1 cellular context compared by ENCODE assay signal in the genomic region with DNA sequence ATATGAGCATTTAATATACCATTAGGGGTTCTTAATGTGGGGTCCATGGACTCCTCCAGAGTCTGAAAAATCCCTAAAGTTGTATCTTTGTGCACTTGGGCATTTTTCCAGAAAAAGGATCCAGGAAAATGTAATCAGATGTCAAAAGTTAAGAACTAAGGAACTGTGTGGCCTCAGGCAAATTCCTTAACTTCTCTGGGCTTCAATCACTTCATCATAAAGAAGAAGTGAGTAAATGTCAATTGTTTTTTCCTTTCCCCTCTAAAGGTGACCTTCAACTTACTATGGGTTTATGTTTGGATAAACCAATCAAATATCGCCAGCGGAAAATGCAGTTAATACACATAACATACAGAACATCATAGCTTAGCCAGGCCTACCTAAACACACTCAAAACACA.
A peak's percentile ranks its signal among the peaks of the same experiment; 100 is the strongest.
TF ChIP-seq lines count a peak whose summit lies in the region.

No MANE protein-coding gene starts in this region.

TF ChIP-seq in K562, 482 proteins besides CTCF, POLR2A, EP300 and RAD21:
- TF ChIP-seq MXI1 (IDR thresholded peaks at IDR 0.05; ENCODE audit: low read depth, low read length) (no peak), ZC3H8 (IDR thresholded peaks at IDR 0.05) (no peak), ZNF696 (CRISPR knock-in tag; conservative IDR thresholded peaks at IDR 0.05) (no peak), SRF (CRISPR knock-in tag; IDR thresholded peaks at IDR 0.05) (no peak), RBFOX2 (IDR thresholded peaks at IDR 0.05; ENCODE audit: low read depth, low read length) (no peak), BCOR (IDR thresholded peaks at IDR 0.05) (peak; percentile 50), RBM25 (IDR thresholded peaks at IDR 0.05; ENCODE audit: low read depth, low read length, severe bottlenecking) (peak; percentile 72), ZBTB7A (IDR thresholded peaks at IDR 0.05; ENCODE audit: borderline replicate concordance, control insufficient read depth, low read depth, low read length) (no peak), NBN (IDR thresholded peaks at IDR 0.05; ENCODE audit: low read depth) (no peak), CREM (IDR thresholded peaks at IDR 0.05; ENCODE audit: low read depth) (no peak), ZFP36 (IDR thresholded peaks at IDR 0.05; ENCODE audit: low read depth, low read length, partially characterized antibody) (peak; percentile 77), SMC3 (conservative IDR thresholded peaks at IDR 0.05; ENCODE audit: insufficient read depth, low read depth, low read length) (no peak), TBL1XR1 (IDR thresholded peaks at IDR 0.05; ENCODE audit: low read length in 2 of 2) (no peak), KDM1A (IDR thresholded peaks at IDR 0.05) (peak in 1 of 2 experiments; percentile 52; a peak in 2 of 4 replicates), ZNF561 (CRISPR knock-in tag; conservative IDR thresholded peaks at IDR 0.05) (no peak), TARDBP (IDR thresholded peaks at IDR 0.05) (no peak), FOXP1 (CRISPR knock-in tag; IDR thresholded peaks at IDR 0.05) (no peak), SMAD2 (IDR thresholded peaks at IDR 0.05; ENCODE audit: low read depth, low read length) (no peak)
- TF ChIP-seq, protein P1, sequence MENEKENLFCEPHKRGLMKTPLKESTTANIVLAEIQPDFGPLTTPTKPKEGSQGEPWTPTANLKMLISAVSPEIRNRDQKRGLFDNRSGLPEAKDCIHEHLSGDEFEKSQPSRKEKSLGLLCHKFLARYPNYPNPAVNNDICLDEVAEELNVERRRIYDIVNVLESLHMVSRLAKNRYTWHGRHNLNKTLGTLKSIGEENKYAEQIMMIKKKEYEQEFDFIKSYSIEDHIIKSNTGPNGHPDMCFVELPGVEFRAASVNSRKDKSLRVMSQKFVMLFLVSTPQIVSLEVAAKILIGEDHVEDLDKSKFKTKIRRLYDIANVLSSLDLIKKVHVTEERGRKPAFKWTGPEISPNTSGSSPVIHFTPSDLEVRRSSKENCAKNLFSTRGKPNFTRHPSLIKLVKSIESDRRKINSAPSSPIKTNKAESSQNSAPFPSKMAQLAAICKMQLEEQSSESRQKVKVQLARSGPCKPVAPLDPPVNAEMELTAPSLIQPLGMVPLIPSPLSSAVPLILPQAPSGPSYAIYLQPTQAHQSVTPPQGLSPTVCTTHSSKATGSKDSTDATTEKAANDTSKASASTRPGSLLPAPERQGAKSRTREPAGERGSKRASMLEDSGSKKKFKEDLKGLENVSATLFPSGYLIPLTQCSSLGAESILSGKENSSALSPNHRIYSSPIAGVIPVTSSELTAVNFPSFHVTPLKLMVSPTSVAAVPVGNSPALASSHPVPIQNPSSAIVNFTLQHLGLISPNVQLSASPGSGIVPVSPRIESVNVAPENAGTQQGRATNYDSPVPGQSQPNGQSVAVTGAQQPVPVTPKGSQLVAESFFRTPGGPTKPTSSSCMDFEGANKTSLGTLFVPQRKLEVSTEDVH (IDR thresholded peaks at IDR 0.05; ENCODE audit: low read depth, partially characterized antibody): no peak
- TF ChIP-seq, protein P2, sequence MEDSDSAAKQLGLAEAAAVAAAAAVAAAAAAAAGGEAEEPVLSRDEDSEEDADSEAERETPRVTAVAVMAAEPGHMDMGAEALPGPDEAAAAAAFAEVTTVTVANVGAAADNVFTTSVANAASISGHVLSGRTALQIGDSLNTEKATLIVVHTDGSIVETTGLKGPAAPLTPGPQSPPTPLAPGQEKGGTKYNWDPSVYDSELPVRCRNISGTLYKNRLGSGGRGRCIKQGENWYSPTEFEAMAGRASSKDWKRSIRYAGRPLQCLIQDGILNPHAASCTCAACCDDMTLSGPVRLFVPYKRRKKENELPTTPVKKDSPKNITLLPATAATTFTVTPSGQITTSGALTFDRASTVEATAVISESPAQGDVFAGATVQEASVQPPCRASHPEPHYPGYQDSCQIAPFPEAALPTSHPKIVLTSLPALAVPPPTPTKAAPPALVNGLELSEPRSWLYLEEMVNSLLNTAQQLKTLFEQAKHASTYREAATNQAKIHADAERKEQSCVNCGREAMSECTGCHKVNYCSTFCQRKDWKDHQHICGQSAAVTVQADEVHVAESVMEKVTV (CRISPR knock-in tag; IDR thresholded peaks at IDR 0.05): no peak
- TF ChIP-seq, protein P3, sequence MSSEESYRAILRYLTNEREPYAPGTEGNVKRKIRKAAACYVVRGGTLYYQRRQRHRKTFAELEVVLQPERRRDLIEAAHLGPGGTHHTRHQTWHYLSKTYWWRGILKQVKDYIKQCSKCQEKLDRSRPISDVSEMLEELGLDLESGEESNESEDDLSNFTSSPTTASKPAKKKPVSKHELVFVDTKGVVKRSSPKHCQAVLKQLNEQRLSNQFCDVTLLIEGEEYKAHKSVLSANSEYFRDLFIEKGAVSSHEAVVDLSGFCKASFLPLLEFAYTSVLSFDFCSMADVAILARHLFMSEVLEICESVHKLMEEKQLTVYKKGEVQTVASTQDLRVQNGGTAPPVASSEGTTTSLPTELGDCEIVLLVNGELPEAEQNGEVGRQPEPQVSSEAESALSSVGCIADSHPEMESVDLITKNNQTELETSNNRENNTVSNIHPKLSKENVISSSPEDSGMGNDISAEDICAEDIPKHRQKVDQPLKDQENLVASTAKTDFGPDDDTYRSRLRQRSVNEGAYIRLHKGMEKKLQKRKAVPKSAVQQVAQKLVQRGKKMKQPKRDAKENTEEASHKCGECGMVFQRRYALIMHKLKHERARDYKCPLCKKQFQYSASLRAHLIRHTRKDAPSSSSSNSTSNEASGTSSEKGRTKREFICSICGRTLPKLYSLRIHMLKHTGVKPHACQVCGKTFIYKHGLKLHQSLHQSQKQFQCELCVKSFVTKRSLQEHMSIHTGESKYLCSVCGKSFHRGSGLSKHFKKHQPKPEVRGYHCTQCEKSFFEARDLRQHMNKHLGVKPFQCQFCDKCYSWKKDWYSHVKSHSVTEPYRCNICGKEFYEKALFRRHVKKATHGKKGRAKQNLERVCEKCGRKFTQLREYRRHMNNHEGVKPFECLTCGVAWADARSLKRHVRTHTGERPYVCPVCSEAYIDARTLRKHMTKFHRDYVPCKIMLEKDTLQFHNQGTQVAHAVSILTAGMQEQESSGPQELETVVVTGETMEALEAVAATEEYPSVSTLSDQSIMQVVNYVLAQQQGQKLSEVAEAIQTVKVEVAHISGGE (CRISPR knock-in tag; IDR thresholded peaks at IDR 0.05): no peak
- TF ChIP-seq, protein P4, sequence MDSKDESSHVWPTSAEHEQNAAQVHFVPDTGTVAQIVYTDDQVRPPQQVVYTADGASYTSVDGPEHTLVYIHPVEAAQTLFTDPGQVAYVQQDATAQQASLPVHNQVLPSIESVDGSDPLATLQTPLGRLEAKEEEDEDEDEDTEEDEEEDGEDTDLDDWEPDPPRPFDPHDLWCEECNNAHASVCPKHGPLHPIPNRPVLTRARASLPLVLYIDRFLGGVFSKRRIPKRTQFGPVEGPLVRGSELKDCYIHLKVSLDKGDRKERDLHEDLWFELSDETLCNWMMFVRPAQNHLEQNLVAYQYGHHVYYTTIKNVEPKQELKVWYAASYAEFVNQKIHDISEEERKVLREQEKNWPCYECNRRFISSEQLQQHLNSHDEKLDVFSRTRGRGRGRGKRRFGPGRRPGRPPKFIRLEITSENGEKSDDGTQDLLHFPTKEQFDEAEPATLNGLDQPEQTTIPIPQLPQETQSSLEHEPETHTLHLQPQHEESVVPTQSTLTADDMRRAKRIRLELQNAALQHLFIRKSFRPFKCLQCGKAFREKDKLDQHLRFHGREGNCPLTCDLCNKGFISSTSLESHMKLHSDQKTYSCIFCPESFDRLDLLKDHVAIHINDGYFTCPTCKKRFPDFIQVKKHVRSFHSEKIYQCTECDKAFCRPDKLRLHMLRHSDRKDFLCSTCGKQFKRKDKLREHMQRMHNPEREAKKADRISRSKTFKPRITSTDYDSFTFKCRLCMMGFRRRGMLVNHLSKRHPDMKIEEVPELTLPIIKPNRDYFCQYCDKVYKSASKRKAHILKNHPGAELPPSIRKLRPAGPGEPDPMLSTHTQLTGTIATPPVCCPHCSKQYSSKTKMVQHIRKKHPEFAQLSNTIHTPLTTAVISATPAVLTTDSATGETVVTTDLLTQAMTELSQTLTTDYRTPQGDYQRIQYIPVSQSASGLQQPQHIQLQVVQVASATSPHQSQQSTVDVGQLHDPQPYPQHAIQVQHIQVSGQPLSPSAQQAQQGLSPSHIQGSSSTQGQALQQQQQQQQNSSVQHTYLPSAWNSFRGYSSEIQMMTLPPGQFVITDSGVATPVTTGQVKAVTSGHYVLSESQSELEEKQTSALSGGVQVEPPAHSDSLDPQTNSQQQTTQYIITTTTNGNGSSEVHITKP (IDR thresholded peaks at IDR 0.05; ENCODE audit: partially characterized antibody): no peak
- TF ChIP-seq, protein P5, sequence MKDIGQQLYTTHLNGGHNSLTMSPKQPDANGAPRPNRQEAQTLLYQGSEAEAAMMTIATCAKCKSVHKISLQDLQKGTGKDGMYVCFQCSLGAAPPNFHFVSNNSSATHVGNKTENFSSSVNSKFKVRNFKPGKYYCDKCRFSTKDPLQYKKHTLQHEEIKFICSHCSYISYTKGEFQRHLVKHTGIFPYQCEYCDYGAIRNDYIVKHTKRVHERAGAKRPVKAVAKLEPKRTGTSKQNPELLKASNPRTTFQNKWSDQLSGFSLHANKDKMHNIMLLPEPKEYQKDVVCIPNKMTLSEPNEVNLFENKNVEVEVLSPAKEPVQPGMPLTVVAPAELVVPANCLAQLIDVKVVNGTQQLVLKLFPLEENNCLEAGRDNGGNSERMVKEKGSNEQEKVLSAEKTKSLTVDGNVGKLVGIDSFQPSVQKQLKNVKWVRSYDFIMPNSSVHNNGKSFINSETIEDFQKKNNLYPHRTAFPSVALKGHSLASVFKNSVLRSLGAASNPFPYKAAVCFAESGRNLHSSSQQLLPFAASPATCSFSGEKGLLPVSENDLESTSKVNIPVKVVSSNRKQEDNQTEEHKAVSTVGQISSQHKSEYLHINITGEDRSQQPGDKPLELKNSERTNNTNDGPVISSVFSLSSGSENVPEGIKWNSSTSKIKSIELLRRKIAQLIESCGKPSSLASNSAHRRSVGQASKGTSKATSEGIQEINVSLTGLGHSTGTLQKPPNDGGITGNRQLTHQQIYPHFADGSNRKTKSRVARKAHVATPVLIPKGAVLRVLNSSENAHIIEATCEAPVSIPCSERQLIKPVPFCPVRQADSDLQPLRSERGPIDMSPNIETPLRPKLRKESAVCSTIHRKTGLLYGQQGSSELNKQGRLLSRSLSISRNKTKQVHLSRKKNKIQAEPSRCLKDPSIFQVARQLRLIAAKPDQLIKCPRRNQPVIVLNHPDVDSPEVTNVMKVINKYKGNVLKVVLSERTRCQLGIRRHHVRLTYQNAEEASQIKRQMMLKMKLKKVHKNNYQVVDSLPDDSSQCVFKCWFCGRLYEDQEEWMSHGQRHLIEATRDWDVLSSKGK (CRISPR knock-in tag; IDR thresholded peaks at IDR 0.05): no peak
- TF ChIP-seq, protein P6, sequence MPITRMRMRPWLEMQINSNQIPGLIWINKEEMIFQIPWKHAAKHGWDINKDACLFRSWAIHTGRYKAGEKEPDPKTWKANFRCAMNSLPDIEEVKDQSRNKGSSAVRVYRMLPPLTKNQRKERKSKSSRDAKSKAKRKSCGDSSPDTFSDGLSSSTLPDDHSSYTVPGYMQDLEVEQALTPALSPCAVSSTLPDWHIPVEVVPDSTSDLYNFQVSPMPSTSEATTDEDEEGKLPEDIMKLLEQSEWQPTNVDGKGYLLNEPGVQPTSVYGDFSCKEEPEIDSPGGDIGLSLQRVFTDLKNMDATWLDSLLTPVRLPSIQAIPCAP (CRISPR knock-in tag; IDR thresholded peaks at IDR 0.05; ENCODE audit: borderline replicate concordance): no peak
- TF ChIP-seq, protein P7, sequence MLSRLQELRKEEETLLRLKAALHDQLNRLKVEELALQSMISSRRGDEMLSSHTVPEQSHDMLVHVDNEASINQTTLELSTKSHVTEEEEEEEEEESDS (CRISPR knock-in tag; IDR thresholded peaks at IDR 0.05): no peak
